ENCODE assay signal across 12 cellular contexts in the genomic region with DNA sequence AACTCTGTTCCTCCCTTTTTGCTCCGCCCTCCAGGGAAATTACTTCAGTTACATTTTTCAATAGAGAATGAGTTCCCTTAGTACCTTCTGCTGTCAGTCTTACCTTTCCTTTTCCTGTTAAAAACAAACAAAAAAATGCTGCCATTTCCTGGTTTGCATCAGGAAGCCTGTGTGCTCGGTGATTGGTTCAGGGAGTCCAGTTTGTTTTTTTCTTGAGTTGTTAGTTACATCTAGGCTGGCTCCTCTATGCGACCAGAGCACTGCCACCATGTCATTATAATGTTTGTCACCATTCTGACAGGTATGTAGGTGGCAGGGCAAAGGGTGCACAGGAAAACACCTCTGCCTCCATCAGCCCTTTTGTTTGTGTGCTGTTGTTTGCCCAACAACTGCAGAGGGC.
"Had no signal": no experiment of that assay in that cellular context is flagged by ENCODE, and none has a peak within 500 bp of the region (broad histone marks: within the 10 kb centered on the region; RNA-seq: fewer than 3 reads in every experiment).

No MANE protein-coding gene starts in this region.

- H3K4me3 Mint-ChIP-seq: activated CD8-positive, alpha-beta T cell treated with anti-CD3 and anti-CD28 coated beads for 36 hours; stimulated activated naive CD8-positive, alpha-beta T cell treated with anti-CD3 and anti-CD28 coated beads, Interleukin-15, Interleukin-2, amounts not matched to agents 100 ng/mL and 50 ng/mL, for 24 hours had no signal

- DNase-seq: activated CD8-positive, alpha-beta memory T cell treated with anti-CD3 and anti-CD28 coated beads, Interleukin-2, amount 50 U/mL, for 4 hours; activated CD8-positive, alpha-beta T cell treated with anti-CD3 and anti-CD28 coated beads for 36 hours; activated naive CD4-positive, alpha-beta T cell treated with Interleukin-2 at 50 U/mL for 16 hours; effector CD4-positive, alpha-beta T cell; heart right ventricle; kidney; mesendoderm; ovary; stimulated activated CD4-positive, alpha-beta T cell treated with anti-CD3 and anti-CD28 coated beads, Interleukin-4, amount 100 ng/mL, for 1 hour; stimulated activated CD8-positive, alpha-beta memory T cell treated with anti-CD3 and anti-CD28 coated beads, Interleukin-4, amount 100 ng/mL, for 48 hours; T1000 had no signal

- H3K27ac ChIP-seq: heart right ventricle, ovary had no signal

- H3K9me3 ChIP-seq: ovary had no signal

- H3K27me3 ChIP-seq: ovary had no signal

- ATAC-seq: activated CD8-positive, alpha-beta T cell treated with anti-CD3 and anti-CD28 coated beads for 36 hours; heart right ventricle had no signal

- H3K36me3 ChIP-seq: heart right ventricle, ovary had no signal

- H3K4me1 ChIP-seq: heart right ventricle had no signal

- H3K27ac Mint-ChIP-seq: activated CD8-positive, alpha-beta T cell treated with anti-CD3 and anti-CD28 coated beads for 36 hours; stimulated activated naive CD8-positive, alpha-beta T cell treated with anti-CD3 and anti-CD28 coated beads, Interleukin-15, Interleukin-2, amounts not matched to agents 100 ng/mL and 50 ng/mL, for 24 hours had no signal

- H3K4me3 ChIP-seq: heart right ventricle, ovary had no signal
